23 cellular contexts compared by ENCODE assay signal in genomic region chr1:170804419-170804818, GRCh38.
"Had no signal": no experiment of that assay in that cellular context is flagged by ENCODE, and none has a peak within 500 bp of the region (broad histone marks: within the 10 kb centered on the region; RNA-seq: fewer than 3 reads in every experiment).

No MANE protein-coding gene starts in this region.

- DNase-seq: Karpas-422, KG1, MG63, NCI-H1092, NCI-H1105 treated with DMSO at 0.1 percent for 48 hours, NCI-H1436, NCI-H187, NCI-H2029, NCI-H2081 treated with DMSO at 0.1 percent for 48 hours, NCI-H2171, NCI-H226, NCI-H446, NCI-H510A, NCI-H524 treated with DMSO at 0.1 percent for 48 hours, NCI-H69, NCI-H774, Right ventricle myocardium superior, RPMI8226, SIG-M5 had no signal

- H3K36me3 ChIP-seq: MG63, SJSA1 had no signal

- H3K27me3 ChIP-seq: MG63, SJSA1 had no signal

- H3K4me3 ChIP-seq: MG63, SJSA1, SK-N-MC had no signal

- FAIRE-seq: HTR-8/SVneo, RCC 7860 had no signal
